In the genomic region with DNA sequence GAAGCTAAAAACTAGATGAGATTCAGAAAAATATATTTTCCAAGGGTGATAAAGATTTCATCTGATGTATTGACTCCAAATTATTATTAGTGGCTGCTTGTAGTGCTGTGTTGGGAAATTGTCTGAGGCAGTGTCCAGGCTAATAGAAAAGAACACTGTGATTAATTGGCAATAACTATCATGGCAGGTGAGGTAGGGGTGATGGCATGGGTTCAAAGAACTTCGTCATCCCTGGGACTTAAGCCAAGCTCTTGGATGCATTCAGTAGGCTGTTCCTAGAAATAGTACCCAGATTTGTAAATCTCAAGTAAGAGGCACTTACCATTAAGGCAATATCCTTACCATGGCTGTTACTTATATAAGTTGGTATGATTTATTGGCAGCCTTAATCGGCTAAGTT, we compare ENCODE assay signal across 21 cellular contexts. TPM values are rescaled to one million over a fixed set of nuclear protein-coding genes. Genes with fewer than 3 reads are reported as not detected.
DNase-seq lines count a peak whose midpoint lies in the region; ATAC-seq, FAIRE-seq and TF ChIP-seq lines count a peak whose summit lies in the region.
"Had no signal": no experiment of that assay in that cellular context is flagged by ENCODE, and none has a peak within 500 bp of the region (broad histone marks: within the 10 kb centered on the region; RNA-seq: fewer than 3 reads in every experiment).

No MANE protein-coding gene starts in this region.

- H3K27ac ChIP-seq in RWPE2 (ENCODE audit: poor library complexity, severe bottlenecking) (no peak overlapping the region), lower lobe of right lung (no peak overlapping the region)
- H3K27ac ChIP-seq: GM23248 had no signal

- TF ChIP-seq CTCF in RWPE2 (IDR thresholded peaks at IDR 0.05; ENCODE audit: poor library complexity, severe bottlenecking) (no peak), epithelial cell of esophagus (IDR thresholded peaks at IDR 0.05; ENCODE audit: insufficient read depth, low read depth, low read length, missing control alignments) (no peak), lower lobe of right lung (IDR thresholded peaks at IDR 0.05) (no peak)

- ATAC-seq in RWPE2 (ENCODE audit: low read depth): peak; percentile 21; the same call in 1 of the 3 replicates
- no peak for ATAC-seq in GM21825 (IDR thresholded peaks at IDR 0.05; ENCODE audit: unreplicated experiment)
- no peak for ATAC-seq in GM19397 (IDR thresholded peaks at IDR 0.05; ENCODE audit: unreplicated experiment)
- ATAC-seq in lower lobe of right lung: no peak
- ATAC-seq: SK-N-SH treated with all-trans-retinoic acid at 6 μM for 48 hours, T-cell had no signal

- H3K4me3 ChIP-seq in RWPE2 (ENCODE audit: severe bottlenecking) (no peak overlapping the region), epithelial cell of esophagus (ENCODE audit: low read length) (no peak overlapping the region), lower lobe of right lung (no peak overlapping the region)
- H3K4me3 ChIP-seq: GM23248 had no signal

- H3K9me3 ChIP-seq in RWPE2 (ENCODE audit: severe bottlenecking) (no peaks in the 10 kb centered on the region), lower lobe of right lung (no peaks in the 10 kb centered on the region)

- FAIRE-seq in H54 (lab: Jason Lieb, UNC): peak; percentile 20
- FAIRE-seq: HTR-8/SVneo had no signal

- TF ChIP-seq POLR2A in H54 (IDR thresholded peaks at IDR 0.05; ENCODE audit: low read depth, low read length): no peak

- no peaks in the 10 kb centered on the region for H3K36me3 ChIP-seq in RWPE2 (ENCODE audit: low read depth)
- no peaks in the 10 kb centered on the region for H3K36me3 ChIP-seq in lower lobe of right lung

- intact Hi-C loops in lower lobe of right lung (cut with DNase I): no loop called here

- DNase-seq in H54 (ENCODE audit: insufficient read length, low spot score) (no peak), M059J (ENCODE audit: low read depth) (peak; percentile 23), RWPE2 (ENCODE audit: low spot score) (no peak), epithelial cell of esophagus (ENCODE audit: low read depth) (peak; percentile 34), lower lobe of right lung (no peak), AG08395 (ENCODE audit: low spot score) (no peak)
- DNase-seq: C1 segment of cervical spinal cord; CD8-positive, alpha-beta memory T cell; DMS79; GM23248; HCEC 1CT; Kasumi-1; NCI-H146; NCI-H2081 treated with DMSO at 0.1 percent for 48 hours; RPMI8226; SIG-M5; T-cell had no signal

- H3K4me1 ChIP-seq in RWPE2 (ENCODE audit: insufficient read depth, poor library complexity, severe bottlenecking) (no peaks in the 10 kb centered on the region), lower lobe of right lung (no peaks in the 10 kb centered on the region)

- no peaks in the 10 kb centered on the region for H3K27me3 ChIP-seq in RWPE2 (ENCODE audit: insufficient read depth, poor library complexity, severe bottlenecking)
- no peaks in the 10 kb centered on the region for H3K27me3 ChIP-seq in lower lobe of right lung (ENCODE audit: low read depth)

RNA-seq across cellular contexts. Expression of gene RAPGEF4, which starts 13.2 kb away (rescaled TPM):
- 0.47 and 1.4 TPM in 2 replicates for total RNA-seq in M059J (2014; rRNA removed; shearing (Covaris generic))
- 14.6 TPM for total RNA-seq in lower lobe of right lung
- total RNA-seq: CD8-positive, alpha-beta memory T cell had no signal

Comparison
In these comparisons a context has a peak if more than half of its experiments do, and no peak if none do; other contexts are left out.
1. DNase-seq: peak in M059J (single experiment) and epithelial cell of esophagus (single experiment); none in H54 (single experiment), RWPE2 (single experiment), lower lobe of right lung (single experiment) and AG08395 (single experiment).